1 cellular context compared by ENCODE assay signal in genomic region chr3:184017672-184018423, GRCh38.
TF ChIP-seq lines count a peak whose summit lies in the region.

TSS of gene ABCC5 (minus strand) at chr3:184017884. CDS start at chr3:184014392, 3,492 bp downstream.

TF ChIP-seq in K562, 482 proteins besides CTCF, POLR2A, EP300 and RAD21 (continued from another document and continues in another):
- TF ChIP-seq ZNF407 (IDR thresholded peaks at IDR 0.05; ENCODE audit: low read depth) (no peak), NCOA4 (IDR thresholded peaks at IDR 0.05; ENCODE audit: partially characterized antibody) (no peak), PML (IDR thresholded peaks at IDR 0.05; ENCODE audit: low read length) (peak; percentile 81), ZNF699 (CRISPR knock-in tag; IDR thresholded peaks at IDR 0.05; ENCODE audit: insufficient replicate concordance) (no peak), SIX5 (IDR thresholded peaks at IDR 0.05; ENCODE audit: borderline replicate concordance in 1 of 2, insufficient read depth in 1 of 2, low read depth in 1 of 2, low read length in 2 of 2) (peak; percentile 76 to 80), ZNF778 (CRISPR knock-in tag; IDR thresholded peaks at IDR 0.05) (no peak), ZFP36 (IDR thresholded peaks at IDR 0.05; ENCODE audit: low read depth, low read length, partially characterized antibody) (peak; percentile 2), FOXJ2 (tag; IDR thresholded peaks at IDR 0.05) (no peak; the same call in 1 of the 2 replicates), U2AF2 (optimal IDR thresholded peaks at IDR 0.05; ENCODE audit: low read depth, low read length) (no peak), TGIF2 (CRISPR knock-in tag; IDR thresholded peaks at IDR 0.05) (peak; percentile 61; the same call in 1 of the 2 replicates), ZNF512 (tag; IDR thresholded peaks at IDR 0.05) (no peak), RBM39 (optimal IDR thresholded peaks at IDR 0.05; ENCODE audit: low read depth, low read length) (no peak), ZNF436 (CRISPR knock-in tag; IDR thresholded peaks at IDR 0.05) (no peak), POLR2AphosphoS2 (IDR thresholded peaks at IDR 0.05; ENCODE audit: low read length) (no peak), NONO (IDR thresholded peaks at IDR 0.05; ENCODE audit: low read depth in 2 of 2, low read length in 1 of 2) (peak in 1 of 2 experiments; percentile 29; a peak in 2 of 4 replicates), NKRF (IDR thresholded peaks at IDR 0.05; ENCODE audit: borderline replicate concordance) (peak; percentile 77), ZNF3 (CRISPR knock-in tag; IDR thresholded peaks at IDR 0.05) (no peak), XRCC5 (IDR thresholded peaks at IDR 0.05; ENCODE audit: low read depth, low read length) (no peak), SMARCA4 (IDR thresholded peaks at IDR 0.05) (peak; percentile 93), ZBTB2 (IDR thresholded peaks at IDR 0.05) (peak; percentile 49; the same call in 1 of the 2 replicates), ZNF780A (CRISPR knock-in tag; IDR thresholded peaks at IDR 0.05) (no peak), HOMEZ (CRISPR knock-in tag; IDR thresholded peaks at IDR 0.05) (0 out of 2 replicates have a peak, but pooled peaks have one; percentile 3), MCM5 (IDR thresholded peaks at IDR 0.05; ENCODE audit: low read depth) (no peak), HNRNPL (IDR thresholded peaks at IDR 0.05; ENCODE audit: low read depth, low read length) (peak; percentile 11; the same call in 1 of the 2 replicates), ZBTB1 (CRISPR knock-in tag; IDR thresholded peaks at IDR 0.05; ENCODE audit: borderline replicate concordance, low read depth) (no peak), ZNF121 (CRISPR knock-in tag; conservative IDR thresholded peaks at IDR 0.05) (no peak), ZNF146 (CRISPR knock-in tag; IDR thresholded peaks at IDR 0.05; ENCODE audit: unreplicated experiment) (no peak), KHSRP (IDR thresholded peaks at IDR 0.05) (peak; percentile 34; the same call in 1 of the 2 replicates), CBX2 (IDR thresholded peaks at IDR 0.05; ENCODE audit: insufficient read depth, low read length, poor library complexity, severe bottlenecking) (no peak), E2F4 (CRISPR knock-in tag; IDR thresholded peaks at IDR 0.05; ENCODE audit: low read depth) (no peak), BHLHE40 (IDR thresholded peaks at IDR 0.05; ENCODE audit: low read length) (no peak; the same call in 1 of the 2 replicates), JUND (IDR thresholded peaks at IDR 0.05; ENCODE audit: borderline replicate concordance, low read depth, low read length) (peak; percentile 58), JUND (tag; IDR thresholded peaks at IDR 0.05; ENCODE audit: borderline replicate concordance, low read depth, low read length) (peak; percentile 58; the same call in 2 of the 3 replicates), USF1 (CRISPR knock-in tag; IDR thresholded peaks at IDR 0.05) (no peak), STAT5B (CRISPR knock-in tag; IDR thresholded peaks at IDR 0.05) (no peak), GTF2F1 (IDR thresholded peaks at IDR 0.05; ENCODE audit: low read depth, low read length) (no peak; the same call in 1 of the 2 replicates), PPARD (CRISPR knock-in tag; IDR thresholded peaks at IDR 0.05) (no peak), CBX8 (IDR thresholded peaks at IDR 0.05; ENCODE audit: borderline replicate concordance, extremely low read depth, low read depth, low read length, poor library complexity, severe bottlenecking) (no peak), FOXO4 (CRISPR knock-in tag; IDR thresholded peaks at IDR 0.05) (no peak), LEF1 (IDR thresholded peaks at IDR 0.05) (peak; percentile 87), PRPF4 (IDR thresholded peaks at IDR 0.05; ENCODE audit: insufficient read depth, low read depth, low read length, poor library complexity, severe bottlenecking) (no peak), GATA2 (CRISPR knock-in tag; IDR thresholded peaks at IDR 0.05) (peak; percentile 91), ARID2 (IDR thresholded peaks at IDR 0.05) (no peak)
